Comparison of ENCODE assay signal across 23 cellular contexts in genomic region chr17:2750721-2751120, GRCh38. TPM values are rescaled to one million over a fixed set of nuclear protein-coding genes. Genes with fewer than 3 reads are reported as not detected.
DNase-seq lines count a peak whose midpoint lies in the region; TF ChIP-seq lines count a peak whose summit lies in the region.
"Had no signal": no experiment of that assay in that cellular context is flagged by ENCODE, and none has a peak within 500 bp of the region (broad histone marks: within the 10 kb centered on the region; RNA-seq: fewer than 3 reads in every experiment).

No MANE protein-coding gene starts in this region.

- no peaks in the 10 kb centered on the region for H3K36me3 Mint-ChIP-seq in brain
- no peaks in the 10 kb centered on the region for H3K36me3 Mint-ChIP-seq in activated T-helper 2 cell treated with anti-CD3 and anti-CD28 coated beads, Interferon-gamma antibody, Interleukin-2, Interleukin-4, amounts not matched to agents 10 μg/mL and 5 μg/mL and 100 μg/mL, durations not matched to agents 14 hours and 24 hours and 36 hours (ENCODE audit: low read depth)
- H3K36me3 Mint-ChIP-seq: CD8-positive, alpha-beta memory T cell had no signal

- H3K36me3 ChIP-seq in HEK293 (ENCODE audit: control insufficient read depth in 2 of 2, insufficient read depth in 1 of 2, low read length in 2 of 2): no peaks in the 10 kb centered on the region
- no peaks in the 10 kb centered on the region for H3K36me3 ChIP-seq in parathyroid adenoma (ENCODE audit: control insufficient read depth, insufficient read depth, low read length)

- H2AFZ ChIP-seq in parathyroid adenoma: peak overlapping the region; percentile 90

- peaks cover 0 to 3% (median 0%) of the 10 kb centered on the region in 5 experiments for H3K9me3 Mint-ChIP-seq in brain
- H3K9me3 Mint-ChIP-seq in activated T-helper 2 cell treated with anti-CD3 and anti-CD28 coated beads, Interferon-gamma antibody, Interleukin-2, Interleukin-4, amounts not matched to agents 10 μg/mL and 5 μg/mL and 100 μg/mL, durations not matched to agents 14 hours and 24 hours and 36 hours: no peaks in the 10 kb centered on the region

- no peaks in the 10 kb centered on the region; the same call in 1 of the 2 replicates for H3K4me1 ChIP-seq in HEK293 (ENCODE audit: control insufficient read depth, insufficient read depth, low read length)
- no peaks in the 10 kb centered on the region for H3K4me1 ChIP-seq in parathyroid adenoma

- TF ChIP-seq CTCF in HEK293 (tag by site-specific recombination; IDR thresholded peaks at IDR 0.05) (no peak), brain (conservative IDR thresholded peaks at IDR 0.05) (no peak), parathyroid adenoma (IDR thresholded peaks at IDR 0.05) (no peak)

- H3K27me3 ChIP-seq in parathyroid adenoma (ENCODE audit: control insufficient read depth, insufficient read depth, low read length): no peaks in the 10 kb centered on the region

- peaks cover 13% of the 10 kb centered on the region for H3K4me1 Mint-ChIP-seq in brain
- H3K4me1 Mint-ChIP-seq in activated T-helper 2 cell treated with anti-CD3 and anti-CD28 coated beads, Interferon-gamma antibody, Interleukin-2, Interleukin-4, amounts not matched to agents 10 μg/mL and 5 μg/mL and 100 μg/mL, durations not matched to agents 14 hours and 24 hours and 36 hours (ENCODE audit: low read depth): no peaks in the 10 kb centered on the region

- H3K27ac ChIP-seq in HEK293 (ENCODE audit: extremely low read depth, low read depth, low read length): no peak overlapping the region
- no peak overlapping the region for H3K27ac ChIP-seq in parathyroid adenoma
- H3K27ac ChIP-seq: C4-2B, SK-N-MC had no signal

- DNase-seq in NCI-H510A treated with DMSO at 0.1 percent for 48 hours (lab: John Stamatoyannopoulos, UW): peak; percentile 11
- no peak for DNase-seq in NCI-H510A (lab: John Stamatoyannopoulos, UW)
- DNase-seq in activated T-helper 2 cell treated with anti-CD3 and anti-CD28 coated beads, Interferon-gamma antibody, Interleukin-2, Interleukin-4, amounts not matched to agents 10 μg/mL and 5 μg/mL and 100 μg/mL, durations not matched to agents 14 hours and 24 hours and 36 hours (ENCODE audit: low spot score): no peak
- DNase-seq in activated CD8-positive, alpha-beta memory T cell treated with anti-CD3 and anti-CD28 coated beads, Interleukin-2, amount 50 U/mL, for 4 hours: no peak
- DNase-seq: CD8-positive, alpha-beta memory T cell; EL; GF-D8; KBM-7; NCI-H1092; NCI-H2029 treated with DMSO at 0.1 percent for 48 hours; NCI-H446; NCI-H774; Right ventricle myocardium superior; SW 1271; T-helper 17 cell had no signal

- POLR2A ChIA-PET in HEK293 (lab: Yijun Ruan, JAX): no interaction called here

- H3K4me2 ChIP-seq in parathyroid adenoma (ENCODE audit: low read length): no peak overlapping the region

- peak overlapping the region; percentile 72 to 79 (median 75) for H3K4me3 Mint-ChIP-seq in brain
- H3K4me3 Mint-ChIP-seq in activated T-helper 2 cell treated with anti-CD3 and anti-CD28 coated beads, Interferon-gamma antibody, Interleukin-2, Interleukin-4, amounts not matched to agents 10 μg/mL and 5 μg/mL and 100 μg/mL, durations not matched to agents 14 hours and 24 hours and 36 hours (ENCODE audit: low read depth): no peak overlapping the region

- intact Hi-C loops in activated T-helper 2 cell treated with anti-CD3 and anti-CD28 coated beads, Interferon-gamma antibody, Interleukin-2, Interleukin-4, amounts not matched to agents 10 μg/mL and 5 μg/mL and 100 μg/mL, durations not matched to agents 14 hours and 24 hours and 36 hours (cut with micrococcal nuclease): no loop called here

- H3K9me3 ChIP-seq in HEK293 (ENCODE audit: control insufficient read depth, insufficient read depth, low read depth, low read length) (no peaks in the 10 kb centered on the region), parathyroid adenoma (ENCODE audit: control insufficient read depth, low read length) (no peaks in the 10 kb centered on the region)

- peaks cover 70% of the 10 kb centered on the region for H3K27me3 Mint-ChIP-seq in brain
- peaks cover 38% of the 10 kb centered on the region for H3K27me3 Mint-ChIP-seq in activated T-helper 2 cell treated with anti-CD3 and anti-CD28 coated beads, Interferon-gamma antibody, Interleukin-2, Interleukin-4, amounts not matched to agents 10 μg/mL and 5 μg/mL and 100 μg/mL, durations not matched to agents 14 hours and 24 hours and 36 hours (ENCODE audit: low read depth)

- H3K9ac ChIP-seq in parathyroid adenoma: no peak overlapping the region

- H3K79me2 ChIP-seq in parathyroid adenoma: no peaks in the 10 kb centered on the region

- CTCF ChIA-PET in HEK293 (lab: Yijun Ruan, JAX): no interaction called here

- H3K4me3 ChIP-seq in HEK293 (ENCODE audit: low read depth, low read length) (no peak overlapping the region), parathyroid adenoma (ENCODE audit: low read depth, low read length) (no peak overlapping the region)
- H3K4me3 ChIP-seq: SK-N-MC had no signal

- H3K27ac Mint-ChIP-seq in brain: peak overlapping the region in 3 of 5 experiments; percentile 1 to 23 (median 7)
- no peak overlapping the region for H3K27ac Mint-ChIP-seq in activated T-helper 2 cell treated with anti-CD3 and anti-CD28 coated beads, Interferon-gamma antibody, Interleukin-2, Interleukin-4, amounts not matched to agents 10 μg/mL and 5 μg/mL and 100 μg/mL, durations not matched to agents 14 hours and 24 hours and 36 hours
- H3K27ac Mint-ChIP-seq: CD8-positive, alpha-beta memory T cell; T-helper 17 cell had no signal

TF ChIP-seq in HEK293, 187 proteins besides CTCF, POLR2A, EP300 and RAD21:
- TF ChIP-seq WT1 (tag by site-specific recombination; IDR thresholded peaks at IDR 0.05) (no peak), ZNF138 (tag by site-specific recombination; IDR thresholded peaks at IDR 0.05; ENCODE audit: borderline replicate concordance) (no peak), ZBTB17 (tag by site-specific recombination; IDR thresholded peaks at IDR 0.05) (peak; percentile 16; the same call in 1 of the 2 replicates)

RNA-seq across cellular contexts. Expression of gene CCDC92B, which starts 1.3 kb away (rescaled TPM):
- polyA plus RNA-seq in brain (ENCODE audit: insufficient read depth, low read depth, low replicate concordance): 22.1 TPM
- total RNA-seq in activated T-helper 2 cell treated with anti-CD3 and anti-CD28 coated beads, Interferon-gamma antibody, Interleukin-2, Interleukin-4, amounts not matched to agents 10 μg/mL and 5 μg/mL and 100 μg/mL, durations not matched to agents 14 hours and 24 hours and 36 hours: 0.11 and 0.21 TPM in 2 replicates
- total RNA-seq: H4, HT1080, RPMI7951 had no signal
- polyA plus RNA-seq: CD8-positive, alpha-beta memory T cell had no signal

RNA-seq across cellular contexts. Expression of gene CLUH, which starts 39.2 kb away (rescaled TPM):
- 28.9 TPM for polyA plus RNA-seq in brain (ENCODE audit: insufficient read depth, low read depth, low replicate concordance)
- 129 and 130 TPM in 2 replicates for total RNA-seq in activated T-helper 2 cell treated with anti-CD3 and anti-CD28 coated beads, Interferon-gamma antibody, Interleukin-2, Interleukin-4, amounts not matched to agents 10 μg/mL and 5 μg/mL and 100 μg/mL, durations not matched to agents 14 hours and 24 hours and 36 hours

RNA-seq across cellular contexts. Expression of gene RAP1GAP2, which starts 45.5 kb away (rescaled TPM):
- polyA plus RNA-seq in brain (ENCODE audit: insufficient read depth, low read depth, low replicate concordance): 30.9 TPM
- total RNA-seq in activated T-helper 2 cell treated with anti-CD3 and anti-CD28 coated beads, Interferon-gamma antibody, Interleukin-2, Interleukin-4, amounts not matched to agents 10 μg/mL and 5 μg/mL and 100 μg/mL, durations not matched to agents 14 hours and 24 hours and 36 hours: 0.46 and 1.1 TPM in 2 replicates
